In genomic region chrX:137031517-137032377, GRCh38 we compare ENCODE assay signal across 9 cellular contexts. TPM values are rescaled to one million over a fixed set of nuclear protein-coding genes. Genes with fewer than 3 reads are reported as not detected.
DNase-seq lines count a peak whose midpoint lies in the region; ATAC-seq and TF ChIP-seq lines count a peak whose summit lies in the region.
"Had no signal": no experiment of that assay in that cellular context is flagged by ENCODE, and none has a peak within 500 bp of the region (broad histone marks: within the 10 kb centered on the region; RNA-seq: fewer than 3 reads in every experiment).

No MANE protein-coding gene starts in this region.

- peak overlapping the region; percentile 77 for H3K4me3 ChIP-seq in CD4-positive, CD25-positive, alpha-beta regulatory T cell (ENCODE audit: low read depth, low read length)
- H3K4me3 ChIP-seq in breast epithelium: peak overlapping the region; percentile 21 to 55 (median 32)
- H3K4me3 ChIP-seq in uterus: peak overlapping the region in 1 of 2 donors; percentile 26

- H3K36me3 ChIP-seq in CD4-positive, CD25-positive, alpha-beta regulatory T cell (ENCODE audit: control insufficient read depth, insufficient read depth, low read length): no peaks in the 10 kb centered on the region
- H3K36me3 ChIP-seq in breast epithelium (no peaks in the 10 kb centered on the region), uterus (no peaks in the 10 kb centered on the region)
- H3K36me3 ChIP-seq: neutrophil had no signal

- no peaks in the 10 kb centered on the region for H3K36me3 Mint-ChIP-seq in CD4-positive, CD25-positive, alpha-beta regulatory T cell

- TF ChIP-seq CTCF in breast epithelium (IDR thresholded peaks at IDR 0.05) (no peak), uterus (IDR thresholded peaks at IDR 0.05) (no peak)

- peak overlapping the region in 1 of 4 donors; percentile 55 for H3K4me3 Mint-ChIP-seq in CD4-positive, CD25-positive, alpha-beta regulatory T cell

- intact Hi-C loops in breast epithelium (cut with DNase I; ENCODE audit: low total_unique reads): no loop called here
- intact Hi-C loops in uterus (cut with DNase I; ENCODE audit: low total_unique reads): no loop called here

- peak overlapping the region in 1 of 3 donors; percentile 76 for H3K27ac Mint-ChIP-seq in CD4-positive, CD25-positive, alpha-beta regulatory T cell

- H3K4me1 Mint-ChIP-seq in CD4-positive, CD25-positive, alpha-beta regulatory T cell: peaks cover 0 to 12% (median 6%) of the 10 kb centered on the region in 4 donors

- peaks cover 12% of the 10 kb centered on the region for H3K4me1 ChIP-seq in CD4-positive, CD25-positive, alpha-beta regulatory T cell (ENCODE audit: control insufficient read depth, insufficient read depth, low read length, poor library complexity, severe bottlenecking)
- no peaks in the 10 kb centered on the region for H3K4me1 ChIP-seq in breast epithelium
- H3K4me1 ChIP-seq in uterus: peaks cover 0 to 7% of the 10 kb centered on the region in 2 donors

- peak in 2 of 3 donors; percentile 20 to 66 for DNase-seq in CD4-positive, CD25-positive, alpha-beta regulatory T cell
- DNase-seq in RPMI8226 (peak; percentile 40), breast epithelium (ENCODE audit: low spot score in 2 of 2) (no peak), islet precursor cell (peak; percentile 77), uterus (no peak)
- DNase-seq in stimulated activated CD4-positive, alpha-beta T cell treated with anti-CD3 and anti-CD28 coated beads, Interleukin-4, amount 100 ng/mL, for 4 hours: peak; percentile 45 to 48

- TF ChIP-seq POLR2A in breast epithelium (IDR thresholded peaks at IDR 0.05) (no peak), uterus (IDR thresholded peaks at IDR 0.05) (no peak)

- no peak overlapping the region for H3K27ac ChIP-seq in CD4-positive, CD25-positive, alpha-beta regulatory T cell (ENCODE audit: insufficient read depth, low read length, poor library complexity, severe bottlenecking)
- H3K27ac ChIP-seq in breast epithelium (no peak overlapping the region), uterus (no peak overlapping the region)
- H3K27ac ChIP-seq: neutrophil had no signal

- no peaks in the 10 kb centered on the region for H3K9me3 ChIP-seq in CD4-positive, CD25-positive, alpha-beta regulatory T cell (ENCODE audit: control insufficient read depth in 2 of 2, low read length in 2 of 2)
- H3K9me3 ChIP-seq in breast epithelium (peaks cover 0 to 5% of the 10 kb centered on the region in 2 donors), uterus (no peaks in the 10 kb centered on the region)
- H3K9me3 ChIP-seq: neutrophil had no signal

- H3K9me3 Mint-ChIP-seq in CD4-positive, CD25-positive, alpha-beta regulatory T cell: peaks cover 0 to 2% (median 0%) of the 10 kb centered on the region in 7 donors

- H3K27me3 ChIP-seq in CD4-positive, CD25-positive, alpha-beta regulatory T cell (ENCODE audit: control insufficient read depth, insufficient read depth, low read length): peaks cover 17% of the 10 kb centered on the region
- peaks cover 0 to 77% of the 10 kb centered on the region in 2 donors for H3K27me3 ChIP-seq in breast epithelium
- peaks cover 0 to 14% of the 10 kb centered on the region in 2 donors for H3K27me3 ChIP-seq in uterus

- H3K27me3 Mint-ChIP-seq in CD4-positive, CD25-positive, alpha-beta regulatory T cell: peaks cover 52% of the 10 kb centered on the region

- ATAC-seq in CD4-positive, CD25-positive, alpha-beta regulatory T cell (ENCODE audit: low read depth in 2 of 2): peak; percentile 31 to 34
- peak; percentile 61 for ATAC-seq in GM19043 (IDR thresholded peaks at IDR 0.05; ENCODE audit: low read depth, unreplicated experiment)
- ATAC-seq in HG03280 (IDR thresholded peaks at IDR 0.05; ENCODE audit: unreplicated experiment): peak; percentile 73

RNA-seq across cellular contexts. Expression of gene GPR101, which starts 2.0 kb away (rescaled TPM):
- not detected for total RNA-seq in CD4-positive, CD25-positive, alpha-beta regulatory T cell
- polyA plus RNA-seq in CD4-positive, CD25-positive, alpha-beta regulatory T cell: not detected
- total RNA-seq in breast epithelium (not detected), uterus (not detected)

Comparison
In these comparisons a context has a peak if more than half of its experiments do, and no peak if none do; other contexts are left out.
1. DNase-seq: peak in CD4-positive, CD25-positive, alpha-beta regulatory T cell (2 of 3), RPMI8226 (single experiment), islet precursor cell (single experiment) and stimulated activated CD4-positive, alpha-beta T cell treated with anti-CD3 and anti-CD28 coated beads, Interleukin-4, amount 100 ng/mL, for 4 hours (2 of 2); none in breast epithelium (0 of 2) and uterus (0 of 2).
2. Peak in every context shown above with its lines, with median percentiles within 50 percentile points of each other: ATAC-seq.